17 cellular contexts compared by ENCODE assay signal in genomic region chr2:77228379-77228778, GRCh38.
DNase-seq lines count a peak whose midpoint lies in the region; TF ChIP-seq lines count a peak whose summit lies in the region.
"Had no signal": no experiment of that assay in that cellular context is flagged by ENCODE, and none has a peak within 500 bp of the region (broad histone marks: within the 10 kb centered on the region; RNA-seq: fewer than 3 reads in every experiment).

No MANE protein-coding gene starts in this region.

- in situ Hi-C loops in Caki2 (cut with HindIII; ENCODE audit: low pct_unique_long_range_greater_than_20kb, low sequenced_read_pairs), result no loop called here

- DNase-seq in Caki2 (ENCODE audit: low read depth), result peak; percentile 4
- DNase-seq in MG63, result peak; percentile 72
- peak; percentile 17 for DNase-seq in WERI-Rb-1
- DNase-seq in left kidney (ENCODE audit: low read depth, low spot score), result peak; percentile 21
- no peak for DNase-seq in activated naive CD4-positive, alpha-beta T cell treated with Interleukin-2 at 50 U/mL for 16 hours
- no peak for DNase-seq in mucosa of gallbladder (ENCODE audit: low spot score)
- no peak for DNase-seq in germinal center (ENCODE audit: low spot score)
- no peak for DNase-seq in erythroblast (lab: John Stamatoyannopoulos, UW)
- DNase-seq: activated CD4-positive, alpha-beta T cell treated with anti-CD3 and anti-CD28 coated beads, Interleukin-2, amount 10 ng/mL, durations not matched to agents 7 days and 5 days; activated naive CD8-positive, alpha-beta T cell treated with anti-CD3 and anti-CD28 coated beads, Interleukin-2, amount 50 U/mL, for 24 hours; activated T-cell treated with anti-CD3 and anti-CD28 coated beads, Interleukin-2, amount 50 U/mL, for 48 hours; DND-41; Kasumi-1; OCI-M1; right lobe of liver; stimulated activated CD4-positive, alpha-beta T cell treated with anti-CD3 and anti-CD28 coated beads, Interleukin-2, amount 100 ng/mL, for 24 hours had no signal

- TF ChIP-seq POLR2A in erythroblast (IDR thresholded peaks at IDR 0.05; ENCODE audit: low read length), result no peak

- TF ChIP-seq CTCF in WERI-Rb-1 (IDR thresholded peaks at IDR 0.05; ENCODE audit: low read depth, low read length), result no peak

- H3K9me3 ChIP-seq in MG63, result no peaks in the 10 kb centered on the region
- H3K9me3 ChIP-seq in WERI-Rb-1 (ENCODE audit: severe bottlenecking), result no peaks in the 10 kb centered on the region
- H3K9me3 ChIP-seq: BLaER1 treated with 17β-estradiol and CSF1 and Interleukin-3, amounts not matched to agents 10 nM and 100 nM; right lobe of liver had no signal

- H3K36me3 ChIP-seq in MG63 (no peaks in the 10 kb centered on the region), WERI-Rb-1 (no peaks in the 10 kb centered on the region)
- H3K36me3 ChIP-seq: BLaER1 treated with 17β-estradiol and CSF1 and Interleukin-3, amounts not matched to agents 10 nM and 100 nM; right lobe of liver had no signal

- H3K27me3 ChIP-seq in MG63 (no peaks in the 10 kb centered on the region), WERI-Rb-1 (ENCODE audit: insufficient read depth, low read depth, severe bottlenecking) (no peaks in the 10 kb centered on the region)
- H3K27me3 ChIP-seq: BLaER1 treated with 17β-estradiol and CSF1 and Interleukin-3, amounts not matched to agents 10 nM and 100 nM; right lobe of liver had no signal

- no peak overlapping the region for H3K27ac ChIP-seq in WERI-Rb-1
- H3K27ac ChIP-seq: BLaER1 treated with 17β-estradiol and CSF1 and Interleukin-3, amounts not matched to agents 10 nM and 100 nM; right lobe of liver had no signal

- H3K4me3 ChIP-seq in MG63 (no peak overlapping the region), WERI-Rb-1 (ENCODE audit: low read depth, low read length) (no peak overlapping the region)
- H3K4me3 ChIP-seq: BLaER1 treated with 17β-estradiol and CSF1 and Interleukin-3, amounts not matched to agents 10 nM and 100 nM; right lobe of liver had no signal

Comparison
In these comparisons a context has a peak if more than half of its experiments do, and no peak if none do; other contexts are left out.
1. DNase-seq: peak in Caki2 (single experiment), MG63 (single experiment), WERI-Rb-1 (single experiment) and left kidney (single experiment); none in activated naive CD4-positive, alpha-beta T cell treated with Interleukin-2 at 50 U/mL for 16 hours (single experiment), mucosa of gallbladder (single experiment), germinal center (single experiment) and erythroblast (0 of 2).